ENCODE assay signal across 8 cellular contexts in genomic region chr4:108166038-108166437, GRCh38. TPM values are rescaled to one million over a fixed set of nuclear protein-coding genes. Genes with fewer than 3 reads are reported as not detected.
A peak's percentile ranks its signal among the peaks of the same experiment; 100 is the strongest.
DNase-seq lines count a peak whose midpoint lies in the region; ATAC-seq and TF ChIP-seq lines count a peak whose summit lies in the region.

No MANE protein-coding gene starts in this region.

- no peak for TF ChIP-seq CTCF in CD4-positive, alpha-beta T cell (IDR thresholded peaks at IDR 0.05)
- no peak for TF ChIP-seq CTCF in astrocyte of the cerebellum (IDR thresholded peaks at IDR 0.05; ENCODE audit: low read depth, low read length, missing control alignments)
- TF ChIP-seq CTCF in nephron progenitor cell (IDR thresholded peaks at IDR 0.05): no peak

- peak overlapping the region; percentile 56 for H3K4me3 ChIP-seq in astrocyte of the cerebellum (ENCODE audit: low read depth, low read length)

- peak overlapping the region; percentile 88 for H3K27ac Mint-ChIP-seq in CD4-positive, alpha-beta T cell
- peak overlapping the region; percentile 88 for H3K27ac Mint-ChIP-seq in nephron progenitor cell

- POLR2A ChIA-PET in CD4-positive, alpha-beta T cell (lab: Charles Lee): interaction anchor here (0.8 to 15.5 kb wide), 16 partner anchors 8 to 455 kb away, joined by 3 to 229 read pairs (median 8); partner anchors contain the start of gene RPL34

- peaks cover 43% of the 10 kb centered on the region for H3K4me1 Mint-ChIP-seq in CD4-positive, alpha-beta T cell (ENCODE audit: low read depth)
- H3K4me1 Mint-ChIP-seq in nephron progenitor cell: peaks cover 73% of the 10 kb centered on the region

- peak in 9 of 10 experiments; percentile 19 to 59 (median 41) for DNase-seq in CD4-positive, alpha-beta T cell
- DNase-seq in RKO (ENCODE audit: low spot score) (peak; percentile 34), astrocyte of the cerebellum (ENCODE audit: low read depth) (no peak), nephron progenitor cell (peak; percentile 33), NCI-H1436 treated with DMSO at 0.1 percent for 48 hours (lab: John Stamatoyannopoulos, UW) (no peak), HT-29 (ENCODE audit: low spot score) (no peak)

- H3K9me3 Mint-ChIP-seq in CD4-positive, alpha-beta T cell: no peaks in the 10 kb centered on the region
- H3K9me3 Mint-ChIP-seq in nephron progenitor cell: no peaks in the 10 kb centered on the region

- H3K4me3 Mint-ChIP-seq in CD4-positive, alpha-beta T cell: peak overlapping the region; percentile 99
- H3K4me3 Mint-ChIP-seq in nephron progenitor cell: peak overlapping the region; percentile 99

- H3K36me3 Mint-ChIP-seq in CD4-positive, alpha-beta T cell (ENCODE audit: low read depth): peaks cover 79% of the 10 kb centered on the region
- peaks cover 10% of the 10 kb centered on the region for H3K36me3 Mint-ChIP-seq in nephron progenitor cell (ENCODE audit: low read depth)

- H3K27me3 Mint-ChIP-seq in CD4-positive, alpha-beta T cell: peaks cover 9% of the 10 kb centered on the region
- no peaks in the 10 kb centered on the region for H3K27me3 Mint-ChIP-seq in nephron progenitor cell (ENCODE audit: low read depth, poor library complexity)

- H3K27me3 ChIP-seq in CD4-positive, alpha-beta T cell (ENCODE audit: control insufficient read depth, insufficient read depth, low read length): peaks cover 11% of the 10 kb centered on the region

- in situ Hi-C loops in astrocyte of the cerebellum (cut with HindIII; ENCODE audit: low sequenced_read_pairs): no loop called here

- intact Hi-C loops in CD4-positive, alpha-beta T cell (cut with DNase I, micrococcal nuclease): loop anchor here (1.0 to 10.0 kb wide), 5 partner anchors 10 to 346 kb away; no protein-coding TSS in a partner anchor

- H3K9me3 ChIP-seq in CD4-positive, alpha-beta T cell (ENCODE audit: control insufficient read depth, low read length): no peaks in the 10 kb centered on the region

- ATAC-seq in CD4-positive, alpha-beta T cell (ENCODE audit: poor library complexity): peak; percentile 48
- ATAC-seq in HG02840 (IDR thresholded peaks at IDR 0.05; ENCODE audit: low FRiP score, unreplicated experiment) (no peak), GM19397 (IDR thresholded peaks at IDR 0.05; ENCODE audit: unreplicated experiment) (no peak)

- H3K27ac ChIP-seq in CD4-positive, alpha-beta T cell (ENCODE audit: low read depth, low read length): peak overlapping the region; percentile 80

- CTCF ChIA-PET in CD4-positive, alpha-beta T cell (lab: Charles Lee): interaction anchor here (0.9 to 1.7 kb wide), 4 partner anchors 35 to 406 kb away, joined by 3 to 6 read pairs (median 4); no protein-coding TSS in a partner anchor

RNA-seq across cellular contexts. Expression of gene LEF1, which starts 2.7 kb away (rescaled TPM):
- total RNA-seq in CD4-positive, alpha-beta T cell: 100 to 1,000 TPM; 409 to 438 TPM
- 0.10 and 0.21 TPM in 2 replicates for total RNA-seq in HT-29 (2014; rRNA removed; shearing (Covaris generic))

Comparison
In these comparisons a context has a peak if more than half of its experiments do, and no peak if none do; other contexts are left out.
1. DNase-seq: peak in CD4-positive, alpha-beta T cell (9 of 10), RKO (single experiment) and nephron progenitor cell (single experiment); none in astrocyte of the cerebellum (single experiment), NCI-H1436 treated with DMSO at 0.1 percent for 48 hours (single experiment) and HT-29 (single experiment).
2. RNA of gene LEF1, which starts 2.7 kb away (total RNA-seq): 409 to 438 TPM in CD4-positive, alpha-beta T cell; 0.10 to 0.21 TPM in HT-29; every median in the first group is over 100 times any median in the second.